In genomic region chr4:71004281-71004851, GRCh38 we compare ENCODE assay signal across 9 cellular contexts. TPM values are rescaled to one million over a fixed set of nuclear protein-coding genes. Genes with fewer than 3 reads are reported as not detected.
DNase-seq lines count a peak whose midpoint lies in the region; ATAC-seq and TF ChIP-seq lines count a peak whose summit lies in the region.
"Had no signal": no experiment of that assay in that cellular context is flagged by ENCODE, and none has a peak within 500 bp of the region (broad histone marks: within the 10 kb centered on the region; RNA-seq: fewer than 3 reads in every experiment).

No MANE protein-coding gene starts in this region.

- TF ChIP-seq EP300 in esophagus muscularis mucosa (IDR thresholded peaks at IDR 0.05) = no peak

- no peak for TF ChIP-seq POLR2A in esophagus muscularis mucosa (IDR thresholded peaks at IDR 0.05; ENCODE audit: low read depth)

- DNase-seq in activated CD8-positive, alpha-beta memory T cell treated with anti-CD3 and anti-CD28 coated beads, Interleukin-2, amount 10 ng/mL, durations not matched to agents 7 days and 5 days = peak; percentile 72
- DNase-seq in neural progenitor cell (ENCODE audit: low spot score) (peak; percentile 61), foreskin keratinocyte (no peak), NOMO-1 treated with DMSO at 0.1 percent for 48 hours (lab: John Stamatoyannopoulos, UW; ENCODE audit: unreplicated experiment) (no peak), esophagus muscularis mucosa (ENCODE audit: extremely low spot score) (no peak), DMS79 treated with DMSO at 0.1 percent for 48 hours (lab: John Stamatoyannopoulos, UW) (no peak)

- H3K9ac ChIP-seq in neural progenitor cell = no peak overlapping the region

- H3K4me3 ChIP-seq in neural progenitor cell = no peak overlapping the region
- no peak overlapping the region for H3K4me3 ChIP-seq in esophagus muscularis mucosa

- H3K9me3 Mint-ChIP-seq in activated CD8-positive, alpha-beta memory T cell treated with anti-CD3 and anti-CD28 coated beads, Interleukin-2, amount 10 ng/mL, durations not matched to agents 7 days and 5 days (ENCODE audit: low read depth) = peaks cover 5% of the 10 kb centered on the region
- peaks cover 39% of the 10 kb centered on the region for H3K9me3 Mint-ChIP-seq in neural progenitor cell

- H3K4me1 Mint-ChIP-seq in activated CD8-positive, alpha-beta memory T cell treated with anti-CD3 and anti-CD28 coated beads, Interleukin-2, amount 10 ng/mL, durations not matched to agents 7 days and 5 days = peaks cover 83% of the 10 kb centered on the region
- H3K4me1 Mint-ChIP-seq in neural progenitor cell = peaks cover 5% of the 10 kb centered on the region

- H3K4me3 Mint-ChIP-seq in activated CD8-positive, alpha-beta memory T cell treated with anti-CD3 and anti-CD28 coated beads, Interleukin-2, amount 10 ng/mL, durations not matched to agents 7 days and 5 days = peak overlapping the region; percentile 63
- no peak overlapping the region for H3K4me3 Mint-ChIP-seq in neural progenitor cell

- peaks cover 24% of the 10 kb centered on the region for H3K36me3 ChIP-seq in neural progenitor cell
- peaks cover 0 to under 1% (median 0%) of the 10 kb centered on the region in 4 donors for H3K36me3 ChIP-seq in esophagus muscularis mucosa

- H3K27me3 Mint-ChIP-seq in activated CD8-positive, alpha-beta memory T cell treated with anti-CD3 and anti-CD28 coated beads, Interleukin-2, amount 10 ng/mL, durations not matched to agents 7 days and 5 days = no peaks in the 10 kb centered on the region
- H3K27me3 Mint-ChIP-seq in neural progenitor cell (ENCODE audit: insufficient read depth, low read depth) = no peaks in the 10 kb centered on the region

- H3K9me3 ChIP-seq in neural progenitor cell (ENCODE audit: low read depth) (peaks cover 2% of the 10 kb centered on the region), esophagus muscularis mucosa (no peaks in the 10 kb centered on the region)

- peak overlapping the region; percentile 64 for H3K4me2 ChIP-seq in neural progenitor cell

- peaks cover 14% of the 10 kb centered on the region for H3F3A ChIP-seq in neural progenitor cell (ENCODE audit: low read depth)

- H3K4me1 ChIP-seq in neural progenitor cell (peaks cover 18% of the 10 kb centered on the region), foreskin keratinocyte (no peaks in the 10 kb centered on the region), esophagus muscularis mucosa (peaks cover 0 to under 1% (median 0%) of the 10 kb centered on the region in 4 donors)

- peak overlapping the region; percentile 65 for H3K27ac Mint-ChIP-seq in activated CD8-positive, alpha-beta memory T cell treated with anti-CD3 and anti-CD28 coated beads, Interleukin-2, amount 10 ng/mL, durations not matched to agents 7 days and 5 days
- no peak overlapping the region for H3K27ac Mint-ChIP-seq in neural progenitor cell

- H2AFZ ChIP-seq in neural progenitor cell (replicated peaks) = no peak overlapping the region

- intact Hi-C loops in esophagus muscularis mucosa (cut with DNase I) = no loop called here

- 84% methylated on average over 4 of the region's 7 CpGs for WGBS in esophagus muscularis mucosa

- no peaks in the 10 kb centered on the region for H3K27me3 ChIP-seq in neural progenitor cell
- H3K27me3 ChIP-seq in foreskin keratinocyte = no peaks in the 10 kb centered on the region
- no peaks in the 10 kb centered on the region for H3K27me3 ChIP-seq in esophagus muscularis mucosa

- H3K36me3 Mint-ChIP-seq in activated CD8-positive, alpha-beta memory T cell treated with anti-CD3 and anti-CD28 coated beads, Interleukin-2, amount 10 ng/mL, durations not matched to agents 7 days and 5 days = peaks cover 57% of the 10 kb centered on the region
- H3K36me3 Mint-ChIP-seq in neural progenitor cell = peaks cover 62% of the 10 kb centered on the region

- H3K27ac ChIP-seq in neural progenitor cell (peak overlapping the region; percentile 74), foreskin keratinocyte (no peak overlapping the region), esophagus muscularis mucosa (replicated peaks in 1 of 4) (no peak overlapping the region)
- H3K27ac ChIP-seq: VCaP had no signal

- CTCF ChIA-PET in activated CD8-positive, alpha-beta memory T cell treated with anti-CD3 and anti-CD28 coated beads, Interleukin-2, amount 10 ng/mL, durations not matched to agents 7 days and 5 days (lab: Charles Lee) = interaction anchor here (1.2 to 9.1 kb wide), 4 partner anchors 10 to 269 kb away, joined by 4 to 113 read pairs (median 4); partner anchors contain the start of gene DCK

- TF ChIP-seq CTCF in neural progenitor cell (IDR thresholded peaks at IDR 0.05) (no peak), foreskin keratinocyte (conservative IDR thresholded peaks at IDR 0.05) (no peak), esophagus muscularis mucosa (IDR thresholded peaks at IDR 0.05) (no peak)

- ATAC-seq in GM18867 (IDR thresholded peaks at IDR 0.05; ENCODE audit: unreplicated experiment) (peak; percentile 32), HG03442 (IDR thresholded peaks at IDR 0.05; ENCODE audit: unreplicated experiment) (peak; percentile 36), foreskin keratinocyte (no peak)
- peak; percentile 63 for ATAC-seq in activated CD8-positive, alpha-beta memory T cell treated with anti-CD3 and anti-CD28 coated beads, Interleukin-2, amount 10 ng/mL, durations not matched to agents 7 days and 5 days

- peaks cover 16% of the 10 kb centered on the region for H4K20me1 ChIP-seq in neural progenitor cell (ENCODE audit: low read depth)

- peaks cover 96% of the 10 kb centered on the region for H3K79me2 ChIP-seq in neural progenitor cell (ENCODE audit: low read depth)

RNA-seq across cellular contexts. Expression of gene DCK, which starts 10.9 kb away (rescaled TPM):
- 10 to 100 TPM; 60.0 to 70.7 TPM for total RNA-seq in activated CD8-positive, alpha-beta memory T cell treated with anti-CD3 and anti-CD28 coated beads, Interleukin-2, amount 10 ng/mL, durations not matched to agents 7 days and 5 days
- total RNA-seq in neural progenitor cell (ENCODE audit: low replicate concordance) (40.4 and 57.1 TPM in 2 replicates), foreskin keratinocyte (20.4 and 20.8 TPM in 2 replicates), esophagus muscularis mucosa (10 to 100 TPM; 13.7 to 16.8 (median 14.8) TPM)
- polyA plus RNA-seq in foreskin keratinocyte = 7.9 and 9.9 TPM in 2 replicates

Comparison
In these comparisons a context has a peak if more than half of its experiments do, and no peak if none do; other contexts are left out.
1. DNase-seq: peak in activated CD8-positive, alpha-beta memory T cell treated with anti-CD3 and anti-CD28 coated beads, Interleukin-2, amount 10 ng/mL, durations not matched to agents 7 days and 5 days (single experiment) and neural progenitor cell (single experiment); none in foreskin keratinocyte (0 of 2), NOMO-1 treated with DMSO at 0.1 percent for 48 hours (single experiment), esophagus muscularis mucosa (single experiment) and DMS79 treated with DMSO at 0.1 percent for 48 hours (single experiment).